Comparison of ENCODE assay signal across 25 cellular contexts in genomic region chr4:6190486-6190885, GRCh38.
"Had no signal": no experiment of that assay in that cellular context is flagged by ENCODE, and none has a peak within 500 bp of the region (broad histone marks: within the 10 kb centered on the region; RNA-seq: fewer than 3 reads in every experiment).

No MANE protein-coding gene starts in this region.

- H3K36me3 Mint-ChIP-seq: activated naive CD8-positive, alpha-beta T cell had no signal

- H3K4me3 Mint-ChIP-seq: activated CD4-positive, alpha-beta T cell treated with anti-CD3 and anti-CD28 coated beads, Interleukin-2, amount 10 ng/mL, durations not matched to agents 7 days and 5 days; activated CD8-positive, alpha-beta T cell treated with anti-CD3 and anti-CD28 coated beads for 36 hours; activated naive CD4-positive, alpha-beta T cell treated with anti-CD3 and anti-CD28 coated beads for 36 hours; activated naive CD8-positive, alpha-beta T cell; activated T-cell treated with anti-CD3 and anti-CD28 coated beads, Interleukin-2, amount 50 U/mL, for 24 hours; activated T-helper 1 cell treated with anti-CD3 and anti-CD28 coated beads, Interleukin-12 subunit alpha, Interleukin-12 subunit beta, Interleukin-2, Interleukin-4 antibody, amounts not matched to agents 30 ng/mL and 10 ng/mL and 1 ng/mL, durations not matched to agents 14 hours and 24 hours and 36 hours; brain had no signal

- H3K4me1 ChIP-seq: Peyer's patch, SJSA1 had no signal

- H3K27ac Mint-ChIP-seq: activated CD4-positive, alpha-beta T cell treated with anti-CD3 and anti-CD28 coated beads, Interleukin-2, amount 10 ng/mL, durations not matched to agents 7 days and 5 days; activated CD8-positive, alpha-beta T cell treated with anti-CD3 and anti-CD28 coated beads for 36 hours; activated naive CD4-positive, alpha-beta T cell treated with anti-CD3 and anti-CD28 coated beads for 36 hours; activated naive CD8-positive, alpha-beta T cell; activated T-cell treated with anti-CD3 and anti-CD28 coated beads, Interleukin-2, amount 50 U/mL, for 24 hours had no signal

- H3K27me3 ChIP-seq: Peyer's patch, SJSA1 had no signal

- H3K27ac ChIP-seq: Peyer's patch, SJSA1, VCaP had no signal

- H3K36me3 ChIP-seq: Peyer's patch, SJSA1 had no signal

- H3K4me3 ChIP-seq: Peyer's patch, SJSA1 had no signal

- ATAC-seq: activated CD8-positive, alpha-beta T cell treated with anti-CD3 and anti-CD28 coated beads for 36 hours; SK-N-SH treated with all-trans-retinoic acid at 6 μM for 48 hours had no signal

- H3K27me3 Mint-ChIP-seq: activated CD4-positive, alpha-beta T cell treated with anti-CD3 and anti-CD28 coated beads, Interleukin-2, amount 10 ng/mL, durations not matched to agents 7 days and 5 days had no signal

- DNase-seq: activated CD4-positive, alpha-beta T cell treated with anti-CD3 and anti-CD28 coated beads, Interleukin-2, amount 10 ng/mL, durations not matched to agents 7 days and 5 days; activated CD4-positive, CD25-positive, alpha-beta regulatory T cell; activated CD8-positive, alpha-beta T cell treated with anti-CD3 and anti-CD28 coated beads for 36 hours; activated gamma-delta T cell; activated naive CD4-positive, alpha-beta T cell treated with anti-CD3 and anti-CD28 coated beads for 36 hours; activated T-cell treated with anti-CD3 and anti-CD28 coated beads, Interleukin-2, amount 50 U/mL, for 24 hours; amygdala; Karpas-422; MM.1S; NCI-H1105; NCI-H1436; NCI-H1694 treated with DMSO at 0.1 percent for 48 hours; NCI-H2029 treated with DMSO at 0.1 percent for 48 hours; NCI-H510A treated with DMSO at 0.1 percent for 48 hours; NCI-H69; Peyer's patch; SHP77; SW 1271; T-helper 2 cell had no signal

- H3K9me3 Mint-ChIP-seq: activated CD8-positive, alpha-beta T cell treated with anti-CD3 and anti-CD28 coated beads for 36 hours; activated T-cell treated with anti-CD3 and anti-CD28 coated beads, Interleukin-2, amount 50 U/mL, for 24 hours had no signal
